In genomic region chr1:213273546-213273945, GRCh38 we compare ENCODE assay signal across 20 cellular contexts.
A peak's percentile ranks its signal among the peaks of the same experiment; 100 is the strongest.
DNase-seq lines count a peak whose midpoint lies in the region; ATAC-seq, FAIRE-seq and TF ChIP-seq lines count a peak whose summit lies in the region.
"Had no signal": no experiment of that assay in that cellular context is flagged by ENCODE, and none has a peak within 500 bp of the region (broad histone marks: within the 10 kb centered on the region; RNA-seq: fewer than 3 reads in every experiment).

No MANE protein-coding gene starts in this region.

- POLR2A ChIA-PET in activated CD4-positive, alpha-beta T cell treated with anti-CD3 and anti-CD28 coated beads for 36 hours (lab: Charles Lee): no interaction called here

- no peak overlapping the region for H3K9ac ChIP-seq in astrocyte (ENCODE audit: low read length)

- no peak overlapping the region for H3K27ac Mint-ChIP-seq in astrocyte (ENCODE audit: unreplicated experiment)
- H3K27ac Mint-ChIP-seq in activated CD4-positive, alpha-beta T cell treated with anti-CD3 and anti-CD28 coated beads for 36 hours: no peak overlapping the region
- H3K27ac Mint-ChIP-seq: GM23338 had no signal

- no peaks in the 10 kb centered on the region for H3K79me2 ChIP-seq in astrocyte (ENCODE audit: insufficient read depth, low read length)

- TF ChIP-seq CTCF in astrocyte (IDR thresholded peaks at IDR 0.05; ENCODE audit: insufficient read depth, low read depth, low read length): no peak

- no peak for FAIRE-seq in astrocyte (lab: Jason Lieb, UNC)
- FAIRE-seq: GM12891 had no signal

- no peak for ATAC-seq in activated CD4-positive, alpha-beta T cell treated with anti-CD3 and anti-CD28 coated beads for 36 hours
- ATAC-seq: GM23338, Right ventricle myocardium inferior had no signal

- H3K27ac ChIP-seq in astrocyte (ENCODE audit: low read depth, low read length): no peak overlapping the region
- H3K27ac ChIP-seq: SJSA1 had no signal

- H3K4me2 ChIP-seq in astrocyte (ENCODE audit: low read length): no peak overlapping the region
- H3K4me2 ChIP-seq: GM23338 had no signal

- CTCF ChIA-PET in activated CD4-positive, alpha-beta T cell treated with anti-CD3 and anti-CD28 coated beads for 36 hours (lab: Charles Lee): interaction anchor here (0.6 kb wide), 1 partner anchor 192 kb away, joined by 4 read pairs; no protein-coding TSS in a partner anchor

- H3K36me3 ChIP-seq in astrocyte (ENCODE audit: insufficient read depth, low read length): no peaks in the 10 kb centered on the region
- H3K36me3 ChIP-seq: BE2C, HAP-1, SJSA1 had no signal

- no peak overlapping the region for H3K4me3 ChIP-seq in astrocyte (ENCODE audit: insufficient read depth, low read depth, low read length)
- H3K4me3 ChIP-seq: GM23338, HAP-1, SJSA1 had no signal

- DNase-seq in AG08395 (ENCODE audit: low spot score) (peak; percentile 44), GM03348 (ENCODE audit: low spot score) (peak; percentile 33), astrocyte (ENCODE audit: low read depth) (peak; percentile 12), fibroblast of the conjunctiva (ENCODE audit: low read depth) (peak; percentile 1), NCI-H345 treated with DMSO at 0.1 percent for 48 hours (lab: John Stamatoyannopoulos, UW; ENCODE audit: unreplicated experiment) (no peak), erythroblast (lab: John Stamatoyannopoulos, UW) (no peak)
- no peak for DNase-seq in activated CD4-positive, alpha-beta T cell treated with anti-CD3 and anti-CD28 coated beads for 36 hours
- DNase-seq: BE2C, Karpas-422, MV-4-11, NCI-H1105 treated with DMSO at 0.1 percent for 48 hours, NCI-H2029 treated with DMSO at 0.1 percent for 48 hours, NCI-H2171, NCI-H446, NCI-H526 had no signal

- intact Hi-C loops in activated CD4-positive, alpha-beta T cell treated with anti-CD3 and anti-CD28 coated beads for 36 hours (cut with DNase I, micrococcal nuclease): no loop called here

- H3K4me3 Mint-ChIP-seq in astrocyte (ENCODE audit: unreplicated experiment): no peak overlapping the region
- no peak overlapping the region for H3K4me3 Mint-ChIP-seq in activated CD4-positive, alpha-beta T cell treated with anti-CD3 and anti-CD28 coated beads for 36 hours
- H3K4me3 Mint-ChIP-seq: GM23338 had no signal

- no peaks in the 10 kb centered on the region for H3K27me3 Mint-ChIP-seq in astrocyte (ENCODE audit: low read depth, unreplicated experiment)
- no peaks in the 10 kb centered on the region for H3K27me3 Mint-ChIP-seq in activated CD4-positive, alpha-beta T cell treated with anti-CD3 and anti-CD28 coated beads for 36 hours

- no peaks in the 10 kb centered on the region for H3K27me3 ChIP-seq in astrocyte (ENCODE audit: insufficient read depth, low read length)
- H3K27me3 ChIP-seq: BE2C, SJSA1 had no signal

- H2AFZ ChIP-seq in astrocyte (ENCODE audit: low read depth, low read length): no peak overlapping the region
- H2AFZ ChIP-seq: GM23338 had no signal

- no peaks in the 10 kb centered on the region for H4K20me1 ChIP-seq in astrocyte (ENCODE audit: insufficient read depth, low read length)

- no peaks in the 10 kb centered on the region for H3K4me1 ChIP-seq in astrocyte (ENCODE audit: insufficient read depth, low read length)
- H3K4me1 ChIP-seq: BE2C, HAP-1, SJSA1 had no signal

- H3K4me1 Mint-ChIP-seq in astrocyte (ENCODE audit: low read depth, unreplicated experiment): peaks cover 5% of the 10 kb centered on the region
- no peaks in the 10 kb centered on the region for H3K4me1 Mint-ChIP-seq in activated CD4-positive, alpha-beta T cell treated with anti-CD3 and anti-CD28 coated beads for 36 hours

- no peaks in the 10 kb centered on the region for H3K9me3 ChIP-seq in astrocyte (ENCODE audit: insufficient read depth, low read depth, low read length)
- H3K9me3 ChIP-seq: BE2C, HAP-1, SJSA1 had no signal

- TF ChIP-seq POLR2A in erythroblast (IDR thresholded peaks at IDR 0.05; ENCODE audit: low read length): no peak

- H3K9me3 Mint-ChIP-seq in astrocyte (ENCODE audit: unreplicated experiment): no peaks in the 10 kb centered on the region
- H3K9me3 Mint-ChIP-seq in activated CD4-positive, alpha-beta T cell treated with anti-CD3 and anti-CD28 coated beads for 36 hours (ENCODE audit: low read depth): peaks cover 2% of the 10 kb centered on the region
- H3K9me3 Mint-ChIP-seq: GM23338 had no signal

- peaks cover 15% of the 10 kb centered on the region for H3K36me3 Mint-ChIP-seq in astrocyte (ENCODE audit: low read depth, unreplicated experiment)
- peaks cover 18% of the 10 kb centered on the region for H3K36me3 Mint-ChIP-seq in activated CD4-positive, alpha-beta T cell treated with anti-CD3 and anti-CD28 coated beads for 36 hours (ENCODE audit: low read depth)

Comparison
In these comparisons a context has a peak if more than half of its experiments do, and no peak if none do; other contexts are left out.
1. DNase-seq: peak in AG08395 (single experiment), GM03348 (single experiment), astrocyte (single experiment) and fibroblast of the conjunctiva (single experiment); none in activated CD4-positive, alpha-beta T cell treated with anti-CD3 and anti-CD28 coated beads for 36 hours (single experiment), NCI-H345 treated with DMSO at 0.1 percent for 48 hours (single experiment) and erythroblast (0 of 2).